ENCODE assay signal across 13 cellular contexts in the genomic region with DNA sequence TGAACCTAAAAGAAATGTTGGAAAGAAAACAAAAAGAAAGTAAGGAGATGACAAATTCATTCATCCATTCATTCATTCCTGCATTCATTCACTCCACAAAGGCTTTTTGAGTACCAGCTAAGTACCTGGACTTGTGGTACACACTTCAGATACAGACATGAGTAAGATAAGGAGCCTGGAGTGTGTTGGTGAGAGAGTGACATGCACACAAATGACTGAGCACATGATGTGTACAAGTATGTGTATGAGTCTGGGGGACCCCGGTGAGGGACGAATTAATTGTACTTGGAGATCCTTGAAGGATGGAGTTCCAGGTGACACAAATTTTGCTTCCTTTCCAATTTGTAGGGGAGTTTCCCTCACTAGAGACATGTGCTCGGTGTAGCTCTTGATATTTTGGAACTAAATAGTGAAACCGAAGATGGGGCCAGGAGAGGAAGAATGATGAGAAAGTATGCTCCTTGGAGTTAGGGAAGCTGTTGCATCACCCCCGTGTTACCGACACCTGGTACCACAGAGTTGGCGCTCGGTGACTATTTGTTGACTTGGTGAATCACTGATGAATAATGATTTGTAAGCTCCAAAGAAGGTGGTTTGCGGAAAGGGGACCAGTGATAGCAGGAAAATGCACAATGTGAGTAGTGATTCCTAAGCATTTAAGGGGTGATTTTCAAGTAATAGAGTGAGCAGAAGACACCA.
DNase-seq lines count a peak whose midpoint lies in the region; ATAC-seq and TF ChIP-seq lines count a peak whose summit lies in the region.
"Had no signal": no experiment of that assay in that cellular context is flagged by ENCODE, and none has a peak within 500 bp of the region (broad histone marks: within the 10 kb centered on the region; RNA-seq: fewer than 3 reads in every experiment).

No MANE protein-coding gene starts in this region.

- H2AFZ ChIP-seq in fibroblast of lung (ENCODE audit: low read length) = no peak overlapping the region
- H2AFZ ChIP-seq: parathyroid adenoma had no signal

- DNase-seq in stimulated activated CD4-positive, alpha-beta T cell treated with anti-CD3 and anti-CD28 coated beads, Interleukin-1b, Interleukin-23, amount 100 ng/mL, for 48 hours = peak; percentile 27
- no peak for DNase-seq in stimulated activated CD4-positive, alpha-beta T cell treated with anti-CD3 and anti-CD28 coated beads, Interleukin-15, amount 100 ng/mL, for 24 hours
- peak; percentile 38 to 52 for DNase-seq in SJSA1 (ENCODE audit: low read depth in 1 of 2, low spot score in 2 of 2)
- peak; percentile 81 to 99 for DNase-seq in fibroblast of lung (ENCODE audit: low read depth in 2 of 2)
- no peak for DNase-seq in NOMO-1 treated with dmso at 0.1 percent for 144 hours (lab: John Stamatoyannopoulos, UW; ENCODE audit: unreplicated experiment)
- no peak for DNase-seq in GOT3 (lab: John Stamatoyannopoulos, UW)
- DNase-seq: activated naive CD4-positive, alpha-beta T cell treated with Interleukin-2 at 50 U/mL for 16 hours; CD4-positive, CD25-positive, alpha-beta regulatory T cell; NCI-H1930; tibial artery had no signal

- no peaks in the 10 kb centered on the region for H3K79me2 ChIP-seq in fibroblast of lung (ENCODE audit: control insufficient read depth, insufficient read depth, low read length)
- H3K79me2 ChIP-seq: parathyroid adenoma had no signal

- TF ChIP-seq CTCF in fibroblast of lung (conservative IDR thresholded peaks at IDR 0.05 in 1 of 2, IDR thresholded peaks at IDR 0.05 in 1 of 2; ENCODE audit: low read depth in 1 of 2, low read length in 2 of 2) = no peak

- no peaks in the 10 kb centered on the region for H3K9me3 ChIP-seq in SJSA1 (replicated peaks)
- no peaks in the 10 kb centered on the region for H3K9me3 ChIP-seq in fibroblast of lung (ENCODE audit: control insufficient read depth, insufficient read depth, low read depth, low read length)
- H3K9me3 ChIP-seq: tibial artery had no signal

- H3K4me3 ChIP-seq in SJSA1 (no peak overlapping the region), fibroblast of lung (replicated peaks in 1 of 4; ENCODE audit: control extremely low read depth in 1 of 4, insufficient read depth in 1 of 4, low read depth in 3 of 4, low read length in 4 of 4) (no peak overlapping the region)
- H3K4me3 ChIP-seq: tibial artery had no signal

- no peak overlapping the region for H3K27ac ChIP-seq in SJSA1
- no peak overlapping the region for H3K27ac ChIP-seq in fibroblast of lung (ENCODE audit: insufficient read depth, low read length)
- H3K27ac ChIP-seq: parathyroid adenoma, tibial artery had no signal

- peaks cover 29% of the 10 kb centered on the region for H3K4me1 ChIP-seq in SJSA1 (replicated peaks)
- H3K4me1 ChIP-seq in fibroblast of lung (ENCODE audit: control insufficient read depth, extremely low read depth, insufficient read depth, low read length) = peaks cover 3% of the 10 kb centered on the region
- H3K4me1 ChIP-seq: parathyroid adenoma, tibial artery had no signal

- ATAC-seq in HG03571 (IDR thresholded peaks at IDR 0.05; ENCODE audit: unreplicated experiment) (no peak), GM18907 (IDR thresholded peaks at IDR 0.05; ENCODE audit: unreplicated experiment) (no peak)

- H3K9ac ChIP-seq in fibroblast of lung (ENCODE audit: insufficient read depth, low read length) = no peak overlapping the region
- H3K9ac ChIP-seq: parathyroid adenoma had no signal

- H4K20me1 ChIP-seq in fibroblast of lung (ENCODE audit: control insufficient read depth, extremely low read depth, insufficient read depth, low read length) = no peaks in the 10 kb centered on the region

- H3K27me3 ChIP-seq in SJSA1 (replicated peaks) = no peaks in the 10 kb centered on the region
- no peaks in the 10 kb centered on the region for H3K27me3 ChIP-seq in fibroblast of lung (ENCODE audit: control insufficient read depth, insufficient read depth, low read length)
- H3K27me3 ChIP-seq: tibial artery had no signal

- H3K36me3 ChIP-seq in SJSA1 = no peaks in the 10 kb centered on the region
- H3K36me3 ChIP-seq in fibroblast of lung (ENCODE audit: control insufficient read depth, insufficient read depth, low read length) = no peaks in the 10 kb centered on the region
- H3K36me3 ChIP-seq: tibial artery had no signal

- H3K4me2 ChIP-seq in fibroblast of lung (ENCODE audit: extremely low read depth, insufficient read depth, low read length) = no peak overlapping the region

Comparison
In these comparisons a context has a peak if more than half of its experiments do, and no peak if none do; other contexts are left out.
1. DNase-seq: peak in stimulated activated CD4-positive, alpha-beta T cell treated with anti-CD3 and anti-CD28 coated beads, Interleukin-1b, Interleukin-23, amount 100 ng/mL, for 48 hours (single experiment), SJSA1 (2 of 2) and fibroblast of lung (2 of 2); none in stimulated activated CD4-positive, alpha-beta T cell treated with anti-CD3 and anti-CD28 coated beads, Interleukin-15, amount 100 ng/mL, for 24 hours (single experiment), NOMO-1 treated with dmso at 0.1 percent for 144 hours (single experiment) and GOT3 (single experiment).